In the genomic region with DNA sequence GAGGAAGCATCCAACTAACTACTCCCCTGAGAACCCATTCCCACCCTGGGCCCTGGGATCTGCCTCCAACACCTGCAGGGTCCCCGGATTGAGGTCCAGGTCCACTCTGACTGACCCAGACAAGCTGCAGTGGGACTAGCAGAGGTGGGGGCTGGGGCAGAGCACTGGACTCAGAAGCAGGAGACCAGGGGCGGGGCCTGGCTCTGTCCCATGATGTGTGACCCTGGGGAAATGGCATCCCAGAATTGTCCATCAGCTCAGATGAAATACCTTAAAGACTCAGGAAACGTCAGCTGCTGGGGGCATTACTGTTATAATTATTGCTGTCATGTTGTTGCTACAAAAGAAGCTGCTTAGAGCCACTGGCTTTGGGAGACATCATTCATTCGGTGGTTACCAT, we compare ENCODE assay signal across 20 cellular contexts.
DNase-seq lines count a peak whose midpoint lies in the region; ATAC-seq and TF ChIP-seq lines count a peak whose summit lies in the region.
"Had no signal": no experiment of that assay in that cellular context is flagged by ENCODE, and none has a peak within 500 bp of the region (broad histone marks: within the 10 kb centered on the region; RNA-seq: fewer than 3 reads in every experiment).

No MANE protein-coding gene starts in this region.

- H4K91ac ChIP-seq in trophoblast cell (ENCODE audit: low read depth, low read length), result peak overlapping the region; percentile 58

- peaks cover 6% of the 10 kb centered on the region for H3K79me2 ChIP-seq in trophoblast cell (ENCODE audit: control insufficient read depth, insufficient read depth, low read length, poor library complexity)

- no peak overlapping the region for H4K12ac ChIP-seq in trophoblast cell (ENCODE audit: low read depth, low read length)

- no peak overlapping the region for H3K4me3 Mint-ChIP-seq in brain
- no peak overlapping the region for H3K4me3 Mint-ChIP-seq in WTC11
- H3K4me3 Mint-ChIP-seq: CD14-positive monocyte; CD4-positive, alpha-beta T cell; GM23338; HFFc6 had no signal

- H3K27ac ChIP-seq in right cardiac atrium (ENCODE audit: low read length) (no peak overlapping the region), RWPE1 (peak overlapping the region; percentile 99), trophoblast cell (ENCODE audit: low read depth, low read length) (no peak overlapping the region), A673 (ENCODE audit: low read depth, low read length, poor library complexity, severe bottlenecking) (no peak overlapping the region)
- H3K27ac ChIP-seq: 22Rv1 had no signal

- 85% methylated on average over 4 of the region's 4 CpGs for WGBS in right cardiac atrium
- no CpG with 5 or more reads among the region's 4 CpGs for WGBS in trophoblast cell (ENCODE audit: extremely low coverage, insufficient coverage, insufficient read length)

- H2BK5ac ChIP-seq in trophoblast cell (ENCODE audit: low read depth, low read length, poor library complexity), result no peak overlapping the region

- no peak overlapping the region for H3K4me2 ChIP-seq in trophoblast cell (ENCODE audit: low read length)
- H3K4me2 ChIP-seq: GM23338 had no signal

- H3K23ac ChIP-seq in trophoblast cell (ENCODE audit: low read length), result no peak overlapping the region

- POLR2A ChIA-PET in RWPE1 (lab: Yijun Ruan, JAX; ENCODE audit: low non-redundant PET) (no interaction called here), A673 (lab: Charles Lee; ENCODE audit: low non-redundant PET) (no interaction called here), WTC11 (lab: Charles Lee) (no interaction called here)

- peak overlapping the region; percentile 25 for H2BK12ac ChIP-seq in trophoblast cell (ENCODE audit: low read length)

- no peak overlapping the region for H2AFZ ChIP-seq in trophoblast cell (ENCODE audit: insufficient read depth, low read length, poor library complexity)
- H2AFZ ChIP-seq: GM23338 had no signal

- H3K36me3 Mint-ChIP-seq in brain (no peaks in the 10 kb centered on the region), WTC11 (no peaks in the 10 kb centered on the region)

- no peak overlapping the region for H3K9ac ChIP-seq in trophoblast cell (ENCODE audit: low read length)

- no peak overlapping the region for H3K4me3 ChIP-seq in right cardiac atrium (ENCODE audit: low read length)
- H3K4me3 ChIP-seq in trophoblast cell (ENCODE audit: low read depth, low read length), result no peak overlapping the region
- H3K4me3 ChIP-seq in A673 (ENCODE audit: low read depth, low read length, poor library complexity, severe bottlenecking), result no peak overlapping the region
- H3K4me3 ChIP-seq: GM12878, GM23338, HAP-1 had no signal

- no TSS peak for BruUV-seq in A673 (replicated peaks; lab: Mats Ljungman, UMichigan)

- H3K79me1 ChIP-seq in trophoblast cell (ENCODE audit: low read length), result peaks cover 31% of the 10 kb centered on the region

- H3K4me1 Mint-ChIP-seq in brain (peaks cover 59% of the 10 kb centered on the region), WTC11 (peaks cover 24% of the 10 kb centered on the region)

- peaks cover 3% of the 10 kb centered on the region for H3K27me3 Mint-ChIP-seq in brain
- no peaks in the 10 kb centered on the region; the same call in 1 of the 2 replicates for H3K27me3 Mint-ChIP-seq in WTC11 (ENCODE audit: low read depth)
- H3K27me3 Mint-ChIP-seq: CD4-positive, alpha-beta T cell had no signal

- H4K8ac ChIP-seq in trophoblast cell (ENCODE audit: low read depth, low read length), result no peak overlapping the region

- peak overlapping the region; percentile 49 for H2AK5ac ChIP-seq in trophoblast cell (ENCODE audit: low read length)

- CTCF ChIA-PET in RWPE1 (lab: Yijun Ruan, JAX), result no interaction called here
- CTCF ChIA-PET in A673 (lab: Charles Lee), result no interaction called here
- CTCF ChIA-PET in WTC11 (lab: Charles Lee), result no interaction called here

- H3K14ac ChIP-seq in trophoblast cell (ENCODE audit: low read length), result no peak overlapping the region

- peak; percentile 11 to 60 (median 30) for DNase-seq in right cardiac atrium
- DNase-seq in left ventricle myocardium superior, result no peak
- DNase-seq in RWPE1 (ENCODE audit: low spot score), result no peak
- peak; percentile 76 to 78 for DNase-seq in trophoblast cell
- DNase-seq in A673 (ENCODE audit: low spot score), result no peak
- DNase-seq in WTC11 (ENCODE audit: low spot score), result no peak
- DNase-seq in Kasumi-1 (lab: John Stamatoyannopoulos, UW), result no peak
- DNase-seq: CD4-positive, alpha-beta T cell; CD8-positive, alpha-beta memory T cell; DMS 273 treated with DMSO at 0.1 percent for 48 hours; DMS79; EL; GDM1; HFFc6 had no signal

- H3K9me3 Mint-ChIP-seq in brain (peaks cover 0 to 8% (median 3%) of the 10 kb centered on the region in 5 experiments), WTC11 (no peaks in the 10 kb centered on the region)
- H3K9me3 Mint-ChIP-seq: CD14-positive monocyte; CD4-positive, alpha-beta T cell; GM23338; HFFc6 had no signal

- H3K27me3 ChIP-seq in right cardiac atrium (ENCODE audit: control insufficient read depth, insufficient read depth) (no peaks in the 10 kb centered on the region), trophoblast cell (ENCODE audit: insufficient read depth, low read length) (no peaks in the 10 kb centered on the region), A673 (replicated peaks; ENCODE audit: insufficient read depth, low read depth, low read length, poor library complexity) (no peaks in the 10 kb centered on the region)

- TF ChIP-seq CTCF in RWPE1 (conservative IDR thresholded peaks at IDR 0.05; ENCODE audit: low read depth) (no peak), brain (conservative IDR thresholded peaks at IDR 0.05) (no peak), A673 (conservative IDR thresholded peaks at IDR 0.05; ENCODE audit: low read depth, low read length) (no peak), WTC11 (IDR thresholded peaks at IDR 0.05) (no peak)

- H3K4ac ChIP-seq in trophoblast cell (ENCODE audit: low read depth, low read length), result no peak overlapping the region

- peak overlapping the region in 3 of 5 experiments; percentile 94 to 99 (median 99) for H3K27ac Mint-ChIP-seq in brain
- no peak overlapping the region for H3K27ac Mint-ChIP-seq in WTC11
- H3K27ac Mint-ChIP-seq: GM23338, HFFc6 had no signal

- intact Hi-C loops in right cardiac atrium (cut with DNase I) (loop anchor here in 1 of 4 donors (10.0 kb wide), 1 partner anchor 56 kb away; no protein-coding TSS in a partner anchor), left ventricle myocardium superior (cut with micrococcal nuclease) (no loop called here), A673 (cut with micrococcal nuclease; ENCODE audit: unreplicated experiment) (no loop called here)

- peaks cover 4% of the 10 kb centered on the region for H3K4me1 ChIP-seq in right cardiac atrium (ENCODE audit: control insufficient read depth, insufficient read depth, low read length)
- peaks cover 34 to 35% of the 10 kb centered on the region in 2 experiments for H3K4me1 ChIP-seq in trophoblast cell (ENCODE audit: control insufficient read depth in 1 of 2, insufficient read depth in 2 of 2, low read length in 2 of 2)
- peaks cover 16% of the 10 kb centered on the region for H3K4me1 ChIP-seq in A673 (ENCODE audit: insufficient read depth, low read length, poor library complexity, severe bottlenecking)

- no peak overlapping the region for H3K18ac ChIP-seq in trophoblast cell (ENCODE audit: low read length)

- no peaks in the 10 kb centered on the region for H3K36me3 ChIP-seq in trophoblast cell (ENCODE audit: control insufficient read depth in 1 of 2, insufficient read depth in 2 of 2, low read length in 2 of 2)
- no peaks in the 10 kb centered on the region for H3K36me3 ChIP-seq in A673 (ENCODE audit: insufficient read depth, low read length, poor library complexity, severe bottlenecking)
- H3K36me3 ChIP-seq: HAP-1 had no signal

- H3K9me3 ChIP-seq in right cardiac atrium (ENCODE audit: control insufficient read depth, low read length) (no peaks in the 10 kb centered on the region), trophoblast cell (ENCODE audit: insufficient read depth, low read depth, low read length) (peaks cover 2% of the 10 kb centered on the region), A673 (ENCODE audit: low read depth, low read length, poor library complexity, severe bottlenecking) (no peaks in the 10 kb centered on the region)
- H3K9me3 ChIP-seq: HAP-1 had no signal

- peak overlapping the region; percentile 52 for H2BK120ac ChIP-seq in trophoblast cell (ENCODE audit: insufficient read depth, low read length, poor library complexity)

- ATAC-seq in right cardiac atrium, result no peak
- no peak for ATAC-seq in left ventricle myocardium superior
- ATAC-seq in WTC11, result no peak
- ATAC-seq: GM12878, GM23338 had no signal

TF ChIP-seq in WTC11, 78 proteins besides CTCF, POLR2A, EP300 and RAD21 (continues in another document):
- TF ChIP-seq, protein P1, sequence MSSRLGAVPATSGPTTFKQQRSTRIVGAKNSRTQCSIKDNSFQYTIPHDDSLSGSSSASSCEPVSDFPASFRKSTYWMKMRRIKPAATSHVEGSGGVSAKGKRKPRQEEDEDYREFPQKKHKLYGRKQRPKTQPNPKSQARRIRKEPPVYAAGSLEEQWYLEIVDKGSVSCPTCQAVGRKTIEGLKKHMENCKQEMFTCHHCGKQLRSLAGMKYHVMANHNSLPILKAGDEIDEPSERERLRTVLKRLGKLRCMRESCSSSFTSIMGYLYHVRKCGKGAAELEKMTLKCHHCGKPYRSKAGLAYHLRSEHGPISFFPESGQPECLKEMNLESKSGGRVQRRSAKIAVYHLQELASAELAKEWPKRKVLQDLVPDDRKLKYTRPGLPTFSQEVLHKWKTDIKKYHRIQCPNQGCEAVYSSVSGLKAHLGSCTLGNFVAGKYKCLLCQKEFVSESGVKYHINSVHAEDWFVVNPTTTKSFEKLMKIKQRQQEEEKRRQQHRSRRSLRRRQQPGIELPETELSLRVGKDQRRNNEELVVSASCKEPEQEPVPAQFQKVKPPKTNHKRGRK (CRISPR knock-in tag; IDR thresholded peaks at IDR 0.05; ENCODE audit: borderline replicate concordance), result no peak
- TF ChIP-seq, protein P2, sequence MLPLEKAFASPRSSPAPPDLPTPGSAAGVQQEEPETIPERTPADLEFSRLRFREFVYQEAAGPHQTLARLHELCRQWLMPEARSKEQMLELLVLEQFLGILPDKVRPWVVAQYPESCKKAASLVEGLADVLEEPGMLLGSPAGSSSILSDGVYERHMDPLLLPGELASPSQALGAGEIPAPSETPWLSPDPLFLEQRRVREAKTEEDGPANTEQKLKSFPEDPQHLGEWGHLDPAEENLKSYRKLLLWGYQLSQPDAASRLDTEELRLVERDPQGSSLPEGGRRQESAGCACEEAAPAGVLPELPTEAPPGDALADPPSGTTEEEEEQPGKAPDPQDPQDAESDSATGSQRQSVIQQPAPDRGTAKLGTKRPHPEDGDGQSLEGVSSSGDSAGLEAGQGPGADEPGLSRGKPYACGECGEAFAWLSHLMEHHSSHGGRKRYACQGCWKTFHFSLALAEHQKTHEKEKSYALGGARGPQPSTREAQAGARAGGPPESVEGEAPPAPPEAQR (CRISPR knock-in tag; IDR thresholded peaks at IDR 0.05), result no peak

Comparison
In these comparisons a context has a peak if more than half of its experiments do, and no peak if none do; other contexts are left out.
1. DNase-seq: peak in right cardiac atrium (3 of 3) and trophoblast cell (2 of 2); none in left ventricle myocardium superior (single experiment), RWPE1 (single experiment), A673 (single experiment), WTC11 (single experiment) and Kasumi-1 (0 of 2).